ENCODE assay signal across 8 cellular contexts in the genomic region with DNA sequence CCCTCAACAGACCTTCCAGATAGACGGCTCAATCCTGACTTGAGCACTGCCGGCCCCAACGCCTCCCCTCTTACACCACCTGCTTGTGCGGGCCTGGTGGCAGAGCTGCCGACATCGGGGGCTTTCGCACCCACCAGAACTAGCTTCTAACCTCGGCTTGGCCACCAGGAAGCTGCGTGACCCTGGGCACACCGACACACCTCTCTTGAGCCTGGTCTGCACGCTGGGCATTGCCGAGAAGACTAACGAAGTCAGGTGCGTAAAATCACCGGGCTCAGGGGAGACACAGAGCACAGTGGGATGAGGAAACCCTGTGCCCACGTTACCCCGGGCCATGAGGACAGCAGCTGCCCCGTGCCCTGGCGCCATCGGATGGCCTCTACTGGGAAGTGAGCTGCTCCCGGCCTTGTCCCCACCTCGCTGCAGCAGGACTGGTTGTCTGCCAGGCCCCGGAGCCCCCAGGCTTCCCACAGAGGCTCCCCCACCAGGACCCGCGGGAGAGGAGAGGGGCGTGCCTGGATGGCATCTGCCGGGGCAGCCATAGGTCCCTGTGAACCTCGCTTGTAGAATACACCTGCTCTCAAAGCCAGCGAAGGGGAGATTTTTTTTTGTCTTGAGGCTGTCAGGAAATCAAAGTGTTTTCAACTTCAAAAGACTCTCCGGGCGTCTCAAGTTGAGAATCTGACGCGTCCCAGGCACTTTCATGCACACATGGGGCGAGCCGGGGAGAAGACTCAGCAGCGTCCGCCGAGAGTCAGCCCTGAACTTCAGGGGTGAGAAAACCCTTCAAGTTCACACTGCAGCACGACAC.
A peak's percentile ranks its signal among the peaks of the same experiment; 100 is the strongest.
DNase-seq lines count a peak whose midpoint lies in the region; ATAC-seq and TF ChIP-seq lines count a peak whose summit lies in the region.
"Not testable (repeated sequence)": the region's sequence is repeated elsewhere in the genome, so short reads cannot be mapped to it uniquely, and the experiment has no call there.

No MANE protein-coding gene starts in this region.

- H3K36me3 ChIP-seq in CD8-positive, alpha-beta T cell (ENCODE audit: insufficient read depth, low read length); left ventricle myocardium inferior: not testable (repeated sequence)

- POLR2A ChIA-PET in CD8-positive, alpha-beta T cell (lab: Charles Lee), result not testable (repeated sequence)

- TF ChIP-seq CTCF in CD8-positive, alpha-beta T cell (IDR thresholded peaks at IDR 0.05); left ventricle myocardium inferior (IDR thresholded peaks at IDR 0.05; ENCODE audit: borderline replicate concordance); type B pancreatic cell (conservative IDR thresholded peaks at IDR 0.05): not testable (repeated sequence)

- peaks cover 14% of the 10 kb centered on the region for H3K36me3 Mint-ChIP-seq in CD8-positive, alpha-beta T cell
- H3K36me3 Mint-ChIP-seq in activated CD4-positive, alpha-beta T cell treated with anti-CD3 and anti-CD28 coated beads, Interleukin-2, amount 10 ng/mL, durations not matched to agents 24 days and 14 days (ENCODE audit: low read depth); type B pancreatic cell: not testable (repeated sequence)
- H3K36me3 Mint-ChIP-seq in activated naive CD4-positive, alpha-beta T cell treated with anti-CD3 and anti-CD28 coated beads, Interleukin-2, amount 50 U/mL, for 72 hours, result peaks cover 9 to 10% of the 10 kb centered on the region in 2 donors

- not testable (repeated sequence) for H3K27me3 ChIP-seq in CD8-positive, alpha-beta T cell (ENCODE audit: insufficient read depth, low read length); left ventricle myocardium inferior (ENCODE audit: low read depth)

- peaks cover 29% of the 10 kb centered on the region for H3K4me1 ChIP-seq in CD8-positive, alpha-beta T cell (ENCODE audit: insufficient read depth, low read length)
- not testable (repeated sequence) for H3K4me1 ChIP-seq in left ventricle myocardium inferior

- peak overlapping the region; percentile 77 for H3K27ac Mint-ChIP-seq in CD8-positive, alpha-beta T cell
- H3K27ac Mint-ChIP-seq in activated CD4-positive, alpha-beta T cell treated with anti-CD3 and anti-CD28 coated beads, Interleukin-2, amount 10 ng/mL, durations not matched to agents 24 days and 14 days; activated naive CD4-positive, alpha-beta T cell treated with anti-CD3 and anti-CD28 coated beads, Interleukin-2, amount 50 U/mL, for 72 hours; type B pancreatic cell: not testable (repeated sequence)

- H3K9me3 ChIP-seq in CD8-positive, alpha-beta T cell (ENCODE audit: low read length); left ventricle myocardium inferior (replicated peaks): not testable (repeated sequence)

- CTCF ChIA-PET in CD8-positive, alpha-beta T cell (lab: Charles Lee), result not testable (repeated sequence)

- H3K27ac ChIP-seq in CD8-positive, alpha-beta T cell (ENCODE audit: low read depth, low read length); left ventricle myocardium inferior (replicated peaks): not testable (repeated sequence)

- DNase-seq in CD8-positive, alpha-beta T cell, result peak in 6 of 7 experiments; percentile 13 to 77 (median 44)
- peak; percentile 77 for DNase-seq in activated CD4-positive, alpha-beta T cell treated with anti-CD3 and anti-CD28 coated beads, Interleukin-2, amount 10 ng/mL, durations not matched to agents 24 days and 14 days
- peak; percentile 56 for DNase-seq in activated T-cell treated with anti-CD3 and anti-CD28 coated beads, Interleukin-2, amount 50 U/mL, for 1 hour
- peak; percentile 51 to 73 for DNase-seq in activated naive CD4-positive, alpha-beta T cell treated with anti-CD3 and anti-CD28 coated beads, Interleukin-2, amount 50 U/mL, for 72 hours (ENCODE audit: low spot score in 2 of 2)
- peak; percentile 8 for DNase-seq in left ventricle myocardium inferior
- peak; percentile 19 for DNase-seq in retina
- DNase-seq in stimulated activated CD4-positive, alpha-beta T cell treated with anti-CD3 and anti-CD28 coated beads, Interleukin-4, amount 100 ng/mL, for 24 hours, result peak; percentile 55
- peak; percentile 62 for DNase-seq in type B pancreatic cell (ENCODE audit: extremely low spot score, unreplicated experiment)

- ATAC-seq in CD8-positive, alpha-beta T cell, result peak; percentile 90
- ATAC-seq in activated naive CD4-positive, alpha-beta T cell treated with anti-CD3 and anti-CD28 coated beads, Interleukin-2, amount 50 U/mL, for 72 hours, result peak; percentile 94

- H3K9me3 Mint-ChIP-seq in CD8-positive, alpha-beta T cell; activated CD4-positive, alpha-beta T cell treated with anti-CD3 and anti-CD28 coated beads, Interleukin-2, amount 10 ng/mL, durations not matched to agents 24 days and 14 days; activated naive CD4-positive, alpha-beta T cell treated with anti-CD3 and anti-CD28 coated beads, Interleukin-2, amount 50 U/mL, for 72 hours; type B pancreatic cell: not testable (repeated sequence)

- not testable (repeated sequence) for H3K27me3 Mint-ChIP-seq in CD8-positive, alpha-beta T cell (ENCODE audit: low read depth); activated CD4-positive, alpha-beta T cell treated with anti-CD3 and anti-CD28 coated beads, Interleukin-2, amount 10 ng/mL, durations not matched to agents 24 days and 14 days
- H3K27me3 Mint-ChIP-seq in type B pancreatic cell, result peaks cover 19% of the 10 kb centered on the region

- peaks cover 42% of the 10 kb centered on the region for H3K4me1 Mint-ChIP-seq in CD8-positive, alpha-beta T cell (ENCODE audit: low read depth)
- H3K4me1 Mint-ChIP-seq in activated CD4-positive, alpha-beta T cell treated with anti-CD3 and anti-CD28 coated beads, Interleukin-2, amount 10 ng/mL, durations not matched to agents 24 days and 14 days, result peaks cover 13% of the 10 kb centered on the region
- H3K4me1 Mint-ChIP-seq in type B pancreatic cell (ENCODE audit: unreplicated experiment), result not testable (repeated sequence)

- intact Hi-C loops in CD8-positive, alpha-beta T cell (cut with DNase I, micrococcal nuclease); activated CD4-positive, alpha-beta T cell treated with anti-CD3 and anti-CD28 coated beads, Interleukin-2, amount 10 ng/mL, durations not matched to agents 24 days and 14 days (cut with micrococcal nuclease); left ventricle myocardium inferior (cut with micrococcal nuclease): not testable (repeated sequence)

- H3K4me3 Mint-ChIP-seq in CD8-positive, alpha-beta T cell, result peak overlapping the region; percentile 59
- H3K4me3 Mint-ChIP-seq in activated CD4-positive, alpha-beta T cell treated with anti-CD3 and anti-CD28 coated beads, Interleukin-2, amount 10 ng/mL, durations not matched to agents 24 days and 14 days; type B pancreatic cell: not testable (repeated sequence)

- H3K4me3 ChIP-seq in CD8-positive, alpha-beta T cell (ENCODE audit: low read depth, low read length); left ventricle myocardium inferior: not testable (repeated sequence)

Comparison
In these comparisons a context has a peak if more than half of its experiments do, and no peak if none do; other contexts are left out.
1. DNase-seq: peak in every context shown above with its lines; median percentile 77 in activated CD4-positive, alpha-beta T cell treated with anti-CD3 and anti-CD28 coated beads, Interleukin-2, amount 10 ng/mL, durations not matched to agents 24 days and 14 days; 62 in activated naive CD4-positive, alpha-beta T cell treated with anti-CD3 and anti-CD28 coated beads, Interleukin-2, amount 50 U/mL, for 72 hours; 62 in type B pancreatic cell; 56 in activated T-cell treated with anti-CD3 and anti-CD28 coated beads, Interleukin-2, amount 50 U/mL, for 1 hour; 55 in stimulated activated CD4-positive, alpha-beta T cell treated with anti-CD3 and anti-CD28 coated beads, Interleukin-4, amount 100 ng/mL, for 24 hours; 44 in CD8-positive, alpha-beta T cell; 19 in retina; 8 in left ventricle myocardium inferior.